Comparison of ENCODE assay signal across 13 cellular contexts in genomic region chr3:190382082-190382481, GRCh38. TPM values are rescaled to one million over a fixed set of nuclear protein-coding genes. Genes with fewer than 3 reads are reported as not detected.
A peak's percentile ranks its signal among the peaks of the same experiment; 100 is the strongest.
DNase-seq lines count a peak whose midpoint lies in the region; ATAC-seq and TF ChIP-seq lines count a peak whose summit lies in the region.
"Had no signal": no experiment of that assay in that cellular context is flagged by ENCODE, and none has a peak within 500 bp of the region (broad histone marks: within the 10 kb centered on the region; RNA-seq: fewer than 3 reads in every experiment).

No MANE protein-coding gene starts in this region.

- H3K9me3 Mint-ChIP-seq in activated T-cell treated with anti-CD3 and anti-CD28 coated beads, Interleukin-2, amount 50 U/mL, for 24 hours = no peaks in the 10 kb centered on the region

- H3K4me2 ChIP-seq in smooth muscle cell = no peak overlapping the region

- H3K36me3 Mint-ChIP-seq in activated T-cell treated with anti-CD3 and anti-CD28 coated beads, Interleukin-2, amount 50 U/mL, for 24 hours (ENCODE audit: low read depth) = no peaks in the 10 kb centered on the region

- H3K4me1 ChIP-seq in smooth muscle cell (ENCODE audit: low read depth) = peaks cover 14% of the 10 kb centered on the region
- peaks cover 0 to 7% of the 10 kb centered on the region in 2 donors for H3K4me1 ChIP-seq in adrenal gland (replicated peaks in 1 of 2)
- H3K4me1 ChIP-seq: transverse colon had no signal

- no peaks in the 10 kb centered on the region for H3F3A ChIP-seq in smooth muscle cell (ENCODE audit: low read depth)

- H3K9me3 ChIP-seq in smooth muscle cell (replicated peaks; ENCODE audit: low read depth) (no peaks in the 10 kb centered on the region), adrenal gland (replicated peaks in 1 of 3) (no peaks in the 10 kb centered on the region)
- H3K9me3 ChIP-seq: MG63, transverse colon had no signal

- H3K36me3 ChIP-seq in smooth muscle cell (ENCODE audit: low read depth) (no peaks in the 10 kb centered on the region), adrenal gland (replicated peaks in 1 of 2) (no peaks in the 10 kb centered on the region)
- H3K36me3 ChIP-seq: MG63, transverse colon had no signal

- intact Hi-C loops in adrenal gland (cut with DNase I) (loop anchor here in 1 of 2 donors (10.0 kb wide), 1 partner anchor 57 kb away; the partner anchor contains the start of gene CLDN1), sciatic nerve (cut with DNase I) (no loop called here)

- H3K27ac Mint-ChIP-seq in activated T-cell treated with anti-CD3 and anti-CD28 coated beads, Interleukin-2, amount 50 U/mL, for 24 hours = peak overlapping the region; percentile 12

- H3K9ac ChIP-seq in smooth muscle cell (ENCODE audit: low read depth) = no peak overlapping the region

- no peak overlapping the region for H3K4me3 Mint-ChIP-seq in activated T-cell treated with anti-CD3 and anti-CD28 coated beads, Interleukin-2, amount 50 U/mL, for 24 hours

- no peak for ATAC-seq in sciatic nerve
- ATAC-seq in GM21529 (IDR thresholded peaks at IDR 0.05; ENCODE audit: unreplicated experiment) = no peak

- H3K4me1 Mint-ChIP-seq in activated T-cell treated with anti-CD3 and anti-CD28 coated beads, Interleukin-2, amount 50 U/mL, for 24 hours (ENCODE audit: low read depth) = peaks cover 13% of the 10 kb centered on the region

- no peak overlapping the region for H2AFZ ChIP-seq in smooth muscle cell (ENCODE audit: low read depth)

- H4K20me1 ChIP-seq in smooth muscle cell (ENCODE audit: low read depth) = no peaks in the 10 kb centered on the region

- no peaks in the 10 kb centered on the region for H3K79me2 ChIP-seq in smooth muscle cell (ENCODE audit: low read depth)

- H3K27me3 ChIP-seq in smooth muscle cell (ENCODE audit: low read depth) = no peaks in the 10 kb centered on the region
- no peaks in the 10 kb centered on the region for H3K27me3 ChIP-seq in adrenal gland
- H3K27me3 ChIP-seq: MG63, transverse colon had no signal

- TF ChIP-seq CTCF in epithelial cell of proximal tubule (conservative IDR thresholded peaks at IDR 0.05; ENCODE audit: low read depth, low read length) (no peak), smooth muscle cell (IDR thresholded peaks at IDR 0.05; ENCODE audit: borderline replicate concordance, insufficient read depth, poor library complexity, severe bottlenecking) (no peak), adrenal gland (IDR thresholded peaks at IDR 0.05) (no peak)

- H3K27me3 Mint-ChIP-seq in activated T-cell treated with anti-CD3 and anti-CD28 coated beads, Interleukin-2, amount 50 U/mL, for 24 hours = peaks cover 9% of the 10 kb centered on the region

- TF ChIP-seq POLR2A in adrenal gland (IDR thresholded peaks at IDR 0.05) = no peak

- H3K4me3 ChIP-seq in epithelial cell of proximal tubule (ENCODE audit: low read depth, low read length) = no peak overlapping the region
- no peak overlapping the region for H3K4me3 ChIP-seq in smooth muscle cell
- H3K4me3 ChIP-seq in adrenal gland = no peak overlapping the region
- H3K4me3 ChIP-seq: MG63, transverse colon had no signal

- H3K27ac ChIP-seq in smooth muscle cell (ENCODE audit: low read depth) (peak overlapping the region; percentile 40), adrenal gland (no peak overlapping the region)
- H3K27ac ChIP-seq: transverse colon had no signal

- no peak for DNase-seq in activated T-cell treated with anti-CD3 and anti-CD28 coated beads, Interleukin-2, amount 50 U/mL, for 24 hours
- DNase-seq in activated T-cell treated with anti-CD3 and anti-CD28 coated beads, Interleukin-2, amount 50 U/mL, for 48 hours = no peak
- peak; percentile 79 for DNase-seq in M059J (ENCODE audit: low read depth)
- peak; percentile 98 for DNase-seq in epithelial cell of proximal tubule (ENCODE audit: low read depth)
- no peak for DNase-seq in smooth muscle cell (lab: John Stamatoyannopoulos, UW; ENCODE audit: unreplicated experiment)
- DNase-seq in adrenal gland = no peak
- DNase-seq in sciatic nerve (ENCODE audit: low spot score) = no peak
- DNase-seq: activated CD8-positive, alpha-beta memory T cell treated with anti-CD3 and anti-CD28 coated beads, Interleukin-2, amount 50 U/mL, for 4 hours; NCI-H2171; transverse colon had no signal

RNA-seq across cellular contexts. Expression of gene CLDN16, which starts 5.9 kb away (rescaled TPM):
- total RNA-seq in M059J (2014; rRNA removed; shearing (Covaris generic)) = not detected in 2 replicates
- 8.5 and 29.7 TPM in 2 replicates for total RNA-seq in epithelial cell of proximal tubule
- 0.13 and 0.45 TPM in 2 replicates for total RNA-seq in smooth muscle cell
- polyA plus RNA-seq in smooth muscle cell = 0.40 TPM in 1 of 2 replicates, not detected in the other
- total RNA-seq in adrenal gland = 1 to 10 TPM in 4 of 8 donors, under 1 TPM in 4; 0.49 to 2.9 (median 0.97) TPM
- polyA plus RNA-seq in adrenal gland = under 1 TPM; 0.20 to 0.72 (median 0.33) TPM
- 0.53 TPM for total RNA-seq in sciatic nerve
- total RNA-seq: endothelial cell of umbilical vein, transverse colon had no signal

RNA-seq across cellular contexts. Expression of gene CLDN1, which starts 59.8 kb away (rescaled TPM):
- 1.5 and 1.8 TPM in 2 replicates for total RNA-seq in M059J (2014; rRNA removed; shearing (Covaris generic))
- total RNA-seq in epithelial cell of proximal tubule (155 and 169 TPM in 2 replicates), smooth muscle cell (25.5 and 30.5 TPM in 2 replicates), adrenal gland (100 to 1,000 TPM in 1 of 8 donors, 10 to 100 TPM in 7; 15.6 to 155 (median 76.2) TPM), sciatic nerve (130 TPM)
- polyA plus RNA-seq in smooth muscle cell (3.8 and 6.2 TPM in 2 replicates), adrenal gland (10 to 100 TPM; 28.2 to 53.4 (median 39.3) TPM)

Comparison
In these comparisons a context has a peak if more than half of its experiments do, and no peak if none do; other contexts are left out.
1. DNase-seq: peak in M059J (single experiment) and epithelial cell of proximal tubule (single experiment); none in activated T-cell treated with anti-CD3 and anti-CD28 coated beads, Interleukin-2, amount 50 U/mL, for 24 hours (single experiment), activated T-cell treated with anti-CD3 and anti-CD28 coated beads, Interleukin-2, amount 50 U/mL, for 48 hours (0 of 2), smooth muscle cell (single experiment), adrenal gland (0 of 7) and sciatic nerve (single experiment).